Comparison of ENCODE assay signal across 34 cellular contexts in the genomic region with DNA sequence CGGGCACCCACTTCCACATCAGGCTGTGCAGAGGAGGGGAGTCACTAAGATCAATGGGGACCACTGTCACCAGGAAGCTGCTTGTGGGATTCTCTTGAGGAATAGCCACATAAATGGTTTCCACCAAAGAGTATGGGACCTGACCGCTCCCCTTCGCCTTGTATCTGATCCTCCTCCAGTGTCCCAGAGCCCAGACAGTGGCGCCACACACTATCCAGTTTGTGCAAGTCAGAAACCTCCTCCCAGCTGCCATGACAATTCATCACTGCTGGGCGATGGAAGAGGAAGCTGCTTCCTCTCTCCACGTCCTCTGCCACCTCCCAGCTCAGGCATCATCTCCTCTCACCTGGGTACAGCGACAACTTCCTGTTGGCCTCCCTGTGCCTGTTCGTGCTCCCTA.
"Had no signal": no experiment of that assay in that cellular context is flagged by ENCODE, and none has a peak within 500 bp of the region (broad histone marks: within the 10 kb centered on the region; RNA-seq: fewer than 3 reads in every experiment).

No MANE protein-coding gene starts in this region.

- H3K9me3 ChIP-seq: MG63 had no signal

- H3K36me3 ChIP-seq: MG63 had no signal

- DNase-seq: Karpas-422, Kasumi-1, MG63, MM.1S, MV-4-11, NCI-H1048, NCI-H1092, NCI-H1092 treated with DMSO at 0.1 percent for 48 hours, NCI-H1105, NCI-H1105 treated with DMSO at 0.1 percent for 48 hours, NCI-H1417, NCI-H1417 treated with DMSO at 0.1 percent for 48 hours, NCI-H1436, NCI-H1436 treated with DMSO at 0.1 percent for 48 hours, NCI-H146, NCI-H1694, NCI-H1694 treated with DMSO at 0.1 percent for 48 hours, NCI-H187, NCI-H187 treated with DMSO at 0.1 percent for 48 hours, NCI-H1930, NCI-H2029, NCI-H2029 treated with DMSO at 0.1 percent for 48 hours, NCI-H2081, NCI-H2081 treated with DMSO at 0.1 percent for 48 hours, NCI-H2107, NCI-H2171, NCI-H2171 treated with DMSO at 0.1 percent for 48 hours, NCI-H2227 treated with DMSO at 0.1 percent for 48 hours, NCI-H226, NCI-H345, NCI-H446, NCI-H446 treated with DMSO at 0.1 percent for 48 hours, NCI-H510A, NCI-H510A treated with DMSO at 0.1 percent for 48 hours had no signal

- H3K4me3 ChIP-seq: MG63 had no signal

- H3K27me3 ChIP-seq: MG63 had no signal
